Comparison of ENCODE assay signal across 1 cellular context in genomic region chr4:159019356-159019755, GRCh38.
TF ChIP-seq lines count a peak whose summit lies in the region.

No MANE protein-coding gene starts in this region.

TF ChIP-seq in WTC11, 78 proteins besides CTCF, POLR2A, EP300 and RAD21 (continued from another document):
- TF ChIP-seq ZNF281 (CRISPR knock-in tag; IDR thresholded peaks at IDR 0.05) = no peak
- TF ChIP-seq ZNF219 (CRISPR knock-in tag; IDR thresholded peaks at IDR 0.05; ENCODE audit: borderline replicate concordance) = no peak
